ENCODE assay signal across 8 cellular contexts in genomic region chr14:60397550-60397949, GRCh38.
A peak's percentile ranks its signal among the peaks of the same experiment; 100 is the strongest.
DNase-seq lines count a peak whose midpoint lies in the region; ATAC-seq, FAIRE-seq and TF ChIP-seq lines count a peak whose summit lies in the region.
"Not testable (repeated sequence)": the region's sequence is repeated elsewhere in the genome, so short reads cannot be mapped to it uniquely, and the experiment has no call there.

No MANE protein-coding gene starts in this region.

- not testable (repeated sequence) for FAIRE-seq in A549 (lab: Jason Lieb, UNC)
- FAIRE-seq in GM12892 (lab: Jason Lieb, UNC) (peak; percentile 95), RCC 7860 (lab: Jason Lieb, UNC) (peak; percentile 45), keratinocyte (lab: Jason Lieb, UNC) (peak; percentile 29)

- 60% methylated on average over 22 of the region's 22 CpGs for WGBS in A549 (ENCODE audit: missing lambda C conversion rate)

- dilution Hi-C loops in keratinocyte (cut with MboI; ENCODE audit: extremely low pct_ligation_motif_present, low sequenced_read_pairs) = not testable (repeated sequence)

- POLR2A ChIA-PET in A549 (lab: Yijun Ruan, JAX); activated CD8-positive, alpha-beta T cell treated with anti-CD3 and anti-CD28 coated beads for 36 hours (lab: Charles Lee); activated naive CD8-positive, alpha-beta T cell treated with anti-CD3 and anti-CD28 coated beads, Interleukin-2, amount 10 ng/mL, durations not matched to agents 7 days and 5 days (lab: Charles Lee); naive thymus-derived CD8-positive, alpha-beta T cell (lab: Charles Lee): not testable (repeated sequence)

- not testable (repeated sequence) for H3K9me1 ChIP-seq in keratinocyte (ENCODE audit: control insufficient read depth, extremely low read depth, insufficient read depth, low read length)

- H3K9me3 Mint-ChIP-seq in activated CD8-positive, alpha-beta T cell treated with anti-CD3 and anti-CD28 coated beads for 36 hours; activated naive CD8-positive, alpha-beta T cell treated with anti-CD3 and anti-CD28 coated beads, Interleukin-2, amount 10 ng/mL, durations not matched to agents 7 days and 5 days: not testable (repeated sequence)
- peaks cover 0 to 19% (median 6%) of the 10 kb centered on the region in 9 donors for H3K9me3 Mint-ChIP-seq in naive thymus-derived CD8-positive, alpha-beta T cell

- not testable (repeated sequence) for H3K27me3 ChIP-seq in keratinocyte (ENCODE audit: control insufficient read depth, extremely low read depth, insufficient read depth, low read length); upper lobe of right lung

- not testable (repeated sequence) for H3K4me3 ChIP-seq in A549; keratinocyte (ENCODE audit: control insufficient read depth in 2 of 3, extremely low read depth in 1 of 3, insufficient read depth in 2 of 3, low read depth in 1 of 3, low read length in 3 of 3); upper lobe of right lung

- H3K27ac ChIP-seq in A549; keratinocyte (ENCODE audit: control insufficient read depth, insufficient read depth, low read length); upper lobe of right lung: not testable (repeated sequence)

- not testable (repeated sequence) for H3K4me3 Mint-ChIP-seq in activated CD8-positive, alpha-beta T cell treated with anti-CD3 and anti-CD28 coated beads for 36 hours; activated naive CD8-positive, alpha-beta T cell treated with anti-CD3 and anti-CD28 coated beads, Interleukin-2, amount 10 ng/mL, durations not matched to agents 7 days and 5 days; naive thymus-derived CD8-positive, alpha-beta T cell

- not testable (repeated sequence) for TF ChIP-seq RAD21 in A549 (conservative IDR thresholded peaks at IDR 0.05 in 1 of 2, IDR thresholded peaks at IDR 0.05 in 1 of 2)

- not testable (repeated sequence) for H2AFZ ChIP-seq in keratinocyte (ENCODE audit: control insufficient read depth, low read length)

- H3K27me3 Mint-ChIP-seq in activated CD8-positive, alpha-beta T cell treated with anti-CD3 and anti-CD28 coated beads for 36 hours; activated naive CD8-positive, alpha-beta T cell treated with anti-CD3 and anti-CD28 coated beads, Interleukin-2, amount 10 ng/mL, durations not matched to agents 7 days and 5 days: not testable (repeated sequence)
- peaks cover 3 to 18% (median 10%) of the 10 kb centered on the region in 5 donors for H3K27me3 Mint-ChIP-seq in naive thymus-derived CD8-positive, alpha-beta T cell

- H4K20me1 ChIP-seq in keratinocyte (ENCODE audit: control insufficient read depth, extremely low read depth, insufficient read depth, low read length) = not testable (repeated sequence)

- TF ChIP-seq POLR2A in A549 (IDR thresholded peaks at IDR 0.05; ENCODE audit: low read length); GM12892 (IDR thresholded peaks at IDR 0.05; ENCODE audit: low read depth, low read length): not testable (repeated sequence)

- DNase-seq in A549 (ENCODE audit: low read depth in 1 of 2, low spot score in 1 of 2); GM12892 (ENCODE audit: insufficient read length); RCC 7860 (ENCODE audit: low spot score); activated CD8-positive, alpha-beta T cell treated with anti-CD3 and anti-CD28 coated beads for 36 hours; activated naive CD8-positive, alpha-beta T cell treated with anti-CD3 and anti-CD28 coated beads, Interleukin-2, amount 10 ng/mL, durations not matched to agents 7 days and 5 days; keratinocyte (ENCODE audit: low read depth, low spot score); naive thymus-derived CD8-positive, alpha-beta T cell; upper lobe of right lung: not testable (repeated sequence)

- not testable (repeated sequence) for H3K9ac ChIP-seq in keratinocyte (ENCODE audit: control insufficient read depth, extremely low read depth, insufficient read depth, low read length)

- ATAC-seq in A549 = peak; percentile 63 to 95; a peak in 5 of 6 replicates
- peak; percentile 79 for ATAC-seq in activated CD8-positive, alpha-beta T cell treated with anti-CD3 and anti-CD28 coated beads for 36 hours
- peak; percentile 61 for ATAC-seq in activated naive CD8-positive, alpha-beta T cell treated with anti-CD3 and anti-CD28 coated beads, Interleukin-2, amount 10 ng/mL, durations not matched to agents 7 days and 5 days (ENCODE audit: low read depth)
- peak; percentile 78 to 94 for ATAC-seq in naive thymus-derived CD8-positive, alpha-beta T cell
- ATAC-seq in upper lobe of right lung = peak; percentile 54

- not testable (repeated sequence) for H3K4me1 ChIP-seq in A549; keratinocyte (ENCODE audit: control insufficient read depth, extremely low read depth, insufficient read depth, low read length); upper lobe of right lung

- not testable (repeated sequence) for H3K36me3 ChIP-seq in keratinocyte (ENCODE audit: control insufficient read depth in 2 of 2, extremely low read depth in 1 of 2, insufficient read depth in 2 of 2, low read length in 2 of 2); upper lobe of right lung

- not testable (repeated sequence) for TF ChIP-seq CTCF in A549 (IDR thresholded peaks at IDR 0.05); activated CD8-positive, alpha-beta T cell treated with anti-CD3 and anti-CD28 coated beads for 36 hours (IDR thresholded peaks at IDR 0.05); keratinocyte (optimal IDR thresholded peaks at IDR 0.05 in 1 of 3, IDR thresholded peaks at IDR 0.05 in 1 of 3, conservative IDR thresholded peaks at IDR 0.05 in 1 of 3; ENCODE audit: extremely low read depth in 1 of 3, insufficient read depth in 2 of 3, low read length in 3 of 3); upper lobe of right lung (IDR thresholded peaks at IDR 0.05)

- H3K36me3 Mint-ChIP-seq in activated CD8-positive, alpha-beta T cell treated with anti-CD3 and anti-CD28 coated beads for 36 hours (ENCODE audit: low read depth); activated naive CD8-positive, alpha-beta T cell treated with anti-CD3 and anti-CD28 coated beads, Interleukin-2, amount 10 ng/mL, durations not matched to agents 7 days and 5 days; naive thymus-derived CD8-positive, alpha-beta T cell: not testable (repeated sequence)

- CTCF ChIA-PET in A549 (lab: Yijun Ruan, JAX); activated CD8-positive, alpha-beta T cell treated with anti-CD3 and anti-CD28 coated beads for 36 hours (lab: Charles Lee): not testable (repeated sequence)

- not testable (repeated sequence) for H3K4me2 ChIP-seq in A549; keratinocyte (ENCODE audit: control insufficient read depth, extremely low read depth, insufficient read depth, low read depth, low read length)

- intact Hi-C loops in activated CD8-positive, alpha-beta T cell treated with anti-CD3 and anti-CD28 coated beads for 36 hours (cut with micrococcal nuclease); upper lobe of right lung (cut with DNase I): not testable (repeated sequence)

- H3K9me3 ChIP-seq in A549; keratinocyte (ENCODE audit: control insufficient read depth, low read depth, low read length); upper lobe of right lung: not testable (repeated sequence)

- H3K27ac Mint-ChIP-seq in activated CD8-positive, alpha-beta T cell treated with anti-CD3 and anti-CD28 coated beads for 36 hours; activated naive CD8-positive, alpha-beta T cell treated with anti-CD3 and anti-CD28 coated beads, Interleukin-2, amount 10 ng/mL, durations not matched to agents 7 days and 5 days; naive thymus-derived CD8-positive, alpha-beta T cell: not testable (repeated sequence)

- TF ChIP-seq EP300 in A549 (IDR thresholded peaks at IDR 0.05) = not testable (repeated sequence)

- H3K4me1 Mint-ChIP-seq in activated CD8-positive, alpha-beta T cell treated with anti-CD3 and anti-CD28 coated beads for 36 hours (ENCODE audit: low read depth); activated naive CD8-positive, alpha-beta T cell treated with anti-CD3 and anti-CD28 coated beads, Interleukin-2, amount 10 ng/mL, durations not matched to agents 7 days and 5 days; naive thymus-derived CD8-positive, alpha-beta T cell: not testable (repeated sequence)

- not testable (repeated sequence) for H3K79me2 ChIP-seq in keratinocyte (ENCODE audit: control insufficient read depth, insufficient read depth, low read length)
